ENCODE assay signal across 9 cellular contexts in genomic region chr3:56754753-56755365, GRCh38. TPM values are rescaled to one million over a fixed set of nuclear protein-coding genes. Genes with fewer than 3 reads are reported as not detected.
A peak's percentile ranks its signal among the peaks of the same experiment; 100 is the strongest.
DNase-seq lines count a peak whose midpoint lies in the region; ATAC-seq and TF ChIP-seq lines count a peak whose summit lies in the region.
"Had no signal": no experiment of that assay in that cellular context is flagged by ENCODE, and none has a peak within 500 bp of the region (broad histone marks: within the 10 kb centered on the region; RNA-seq: fewer than 3 reads in every experiment).

No MANE protein-coding gene starts in this region.

- intact Hi-C loops in left ventricle myocardium inferior (cut with micrococcal nuclease) (no loop called here), stomach (cut with DNase I; ENCODE audit: low total_unique reads) (no loop called here)

- no peak for ATAC-seq in activated CD4-positive, CD25-positive, alpha-beta regulatory T cell treated with anti-CD3 and anti-CD28 coated beads, Interleukin-2, amount 50 U/mL, for 24 hours
- no peak for ATAC-seq in GM18520 (IDR thresholded peaks at IDR 0.05; ENCODE audit: unreplicated experiment)

- 56 to 69% (median 61%) methylated on average over 21 of the region's 21 CpGs for WGBS in stomach, 5 donors

- TF ChIP-seq EP300 in stomach (IDR thresholded peaks at IDR 0.05), result no peak

- no peak for TF ChIP-seq POLR2A in stomach (IDR thresholded peaks at IDR 0.05)

- POLR2A ChIA-PET in activated CD4-positive, alpha-beta T cell treated with anti-CD3 and anti-CD28 coated beads, Interleukin-2, amount 10 ng/mL, durations not matched to agents 7 days and 5 days (lab: Charles Lee), result interaction anchor here (1.3 kb wide), 1 partner anchor 44 kb away, joined by 3 read pairs; no protein-coding TSS in a partner anchor

- H3K27ac ChIP-seq in left ventricle myocardium inferior (replicated peaks) (peak overlapping the region; percentile 76), stomach (peak overlapping the region; percentile 39 to 68 (median 64))

- H3K9me3 Mint-ChIP-seq in activated CD4-positive, alpha-beta T cell treated with anti-CD3 and anti-CD28 coated beads, Interleukin-2, amount 10 ng/mL, durations not matched to agents 7 days and 5 days, result peaks cover 3% of the 10 kb centered on the region

- TF ChIP-seq CTCF in left ventricle myocardium inferior (IDR thresholded peaks at IDR 0.05; ENCODE audit: borderline replicate concordance) (no peak), stomach (IDR thresholded peaks at IDR 0.05) (no peak)

- H3K27me3 Mint-ChIP-seq in activated CD4-positive, alpha-beta T cell treated with anti-CD3 and anti-CD28 coated beads, Interleukin-2, amount 10 ng/mL, durations not matched to agents 7 days and 5 days, result no peaks in the 10 kb centered on the region

- CTCF ChIA-PET in activated CD4-positive, alpha-beta T cell treated with anti-CD3 and anti-CD28 coated beads, Interleukin-2, amount 10 ng/mL, durations not matched to agents 7 days and 5 days (lab: Charles Lee), result interaction anchor here (0.6 to 3.8 kb wide), 11 partner anchors 10 to 234 kb away, joined by 3 to 27 read pairs (median 4); partner anchors contain the start of gene ARHGEF3

- H3K9me3 ChIP-seq in left ventricle myocardium inferior (replicated peaks), result no peaks in the 10 kb centered on the region
- H3K9me3 ChIP-seq in stomach, result no peaks in the 10 kb centered on the region

- H3K4me1 ChIP-seq in left ventricle myocardium inferior (peaks cover 47% of the 10 kb centered on the region), stomach (peaks cover 16 to 54% (median 27%) of the 10 kb centered on the region in 4 donors)

- H3K36me3 Mint-ChIP-seq in activated CD4-positive, alpha-beta T cell treated with anti-CD3 and anti-CD28 coated beads, Interleukin-2, amount 10 ng/mL, durations not matched to agents 7 days and 5 days (ENCODE audit: low read depth), result peaks cover 85% of the 10 kb centered on the region

- H3K36me3 ChIP-seq in left ventricle myocardium inferior (peaks cover 18% of the 10 kb centered on the region), stomach (peaks cover 0 to 31% (median 25%) of the 10 kb centered on the region in 4 donors)

- peak; percentile 37 for DNase-seq in activated CD4-positive, CD25-positive, alpha-beta regulatory T cell treated with anti-CD3 and anti-CD28 coated beads, Interleukin-2, amount 50 U/mL, for 72 hours
- peak; percentile 65 for DNase-seq in activated CD4-positive, alpha-beta T cell treated with anti-CD3 and anti-CD28 coated beads, Interleukin-2, amount 10 ng/mL, durations not matched to agents 7 days and 5 days
- DNase-seq in left ventricle myocardium inferior (no peak), stomach (no peak), DMS53 treated with DMSO at 0.1 percent for 48 hours (lab: John Stamatoyannopoulos, UW; ENCODE audit: unreplicated experiment) (no peak), GM19238 (ENCODE audit: insufficient read length, low spot score) (no peak)
- DNase-seq: NCI-H1417 treated with DMSO at 0.1 percent for 48 hours had no signal

- H3K27ac Mint-ChIP-seq in activated CD4-positive, alpha-beta T cell treated with anti-CD3 and anti-CD28 coated beads, Interleukin-2, amount 10 ng/mL, durations not matched to agents 7 days and 5 days, result peak overlapping the region; percentile 93

- H3K27me3 ChIP-seq in left ventricle myocardium inferior (ENCODE audit: low read depth), result no peaks in the 10 kb centered on the region
- no peaks in the 10 kb centered on the region for H3K27me3 ChIP-seq in stomach

- peak overlapping the region; percentile 76 for H3K4me3 Mint-ChIP-seq in activated CD4-positive, alpha-beta T cell treated with anti-CD3 and anti-CD28 coated beads, Interleukin-2, amount 10 ng/mL, durations not matched to agents 7 days and 5 days

- H3K4me3 ChIP-seq in left ventricle myocardium inferior, result peak overlapping the region; percentile 42
- H3K4me3 ChIP-seq in stomach, result peak overlapping the region in 3 of 4 donors; percentile 5 to 27 (median 6)

- peaks cover 84% of the 10 kb centered on the region for H3K4me1 Mint-ChIP-seq in activated CD4-positive, alpha-beta T cell treated with anti-CD3 and anti-CD28 coated beads, Interleukin-2, amount 10 ng/mL, durations not matched to agents 7 days and 5 days

RNA-seq across cellular contexts. Expression of gene ARHGEF3, which starts 46.9 kb away (rescaled TPM):
- total RNA-seq in activated CD4-positive, alpha-beta T cell treated with anti-CD3 and anti-CD28 coated beads, Interleukin-2, amount 10 ng/mL, durations not matched to agents 7 days and 5 days, result 100 to 1,000 TPM; 102 to 109 TPM
- total RNA-seq in left ventricle myocardium inferior (16.5 TPM), stomach (10 to 100 TPM in 4 of 5 donors, 1 to 10 TPM in 1; 6.2 to 23.8 (median 17.5) TPM)
- polyA plus RNA-seq in stomach, result 10 to 100 TPM in 1 of 3 donors, 1 to 10 TPM in 2; 8.2 to 12.7 (median 9.2) TPM

Comparison
In these comparisons a context has a peak if more than half of its experiments do, and no peak if none do; other contexts are left out.
1. DNase-seq: peak in activated CD4-positive, CD25-positive, alpha-beta regulatory T cell treated with anti-CD3 and anti-CD28 coated beads, Interleukin-2, amount 50 U/mL, for 72 hours (single experiment) and activated CD4-positive, alpha-beta T cell treated with anti-CD3 and anti-CD28 coated beads, Interleukin-2, amount 10 ng/mL, durations not matched to agents 7 days and 5 days (single experiment); none in left ventricle myocardium inferior (single experiment), stomach (single experiment), DMS53 treated with DMSO at 0.1 percent for 48 hours (single experiment) and GM19238 (single experiment).